ENCODE assay signal across 17 cellular contexts in genomic region chr3:139537795-139538538, GRCh38. TPM values are rescaled to one million over a fixed set of nuclear protein-coding genes. Genes with fewer than 3 reads are reported as not detected.
DNase-seq lines count a peak whose midpoint lies in the region; ATAC-seq, FAIRE-seq and TF ChIP-seq lines count a peak whose summit lies in the region.
"Had no signal": no experiment of that assay in that cellular context is flagged by ENCODE, and none has a peak within 500 bp of the region (broad histone marks: within the 10 kb centered on the region; RNA-seq: fewer than 3 reads in every experiment).

No MANE protein-coding gene starts in this region.

- H3K9ac ChIP-seq in KMS-11 (no peak overlapping the region; the same call in 1 of the 2 replicates), astrocyte (ENCODE audit: low read length) (peak overlapping the region; percentile 96), iPS-18a (ENCODE audit: low read length) (no peak overlapping the region)
- H3K9ac ChIP-seq: BLaER1 had no signal

- H3K9me3 Mint-ChIP-seq in astrocyte (ENCODE audit: unreplicated experiment), result peaks cover 19% of the 10 kb centered on the region
- H3K9me3 Mint-ChIP-seq: activated CD4-positive, alpha-beta memory T cell treated with anti-CD3 and anti-CD28 coated beads for 36 hours; central memory CD8-positive, alpha-beta T cell; stimulated activated naive B cell treated with anti-CD40 and anti-IgM and Interleukin-4, amounts not matched to agents 10 μg/mL and 1 μg/mL and 100 μg/mL, for 72 hours had no signal

- peak overlapping the region; percentile 9 for H3K27ac Mint-ChIP-seq in astrocyte (ENCODE audit: unreplicated experiment)
- H3K27ac Mint-ChIP-seq: activated CD4-positive, alpha-beta memory T cell treated with anti-CD3 and anti-CD28 coated beads for 36 hours; stimulated activated naive B cell treated with anti-CD40 and anti-IgM and Interleukin-4, amounts not matched to agents 10 μg/mL and 1 μg/mL and 100 μg/mL, for 72 hours had no signal

- no peak for FAIRE-seq in astrocyte (lab: Jason Lieb, UNC)

- 90 to 91% methylated on average over 3 of the region's 3 CpGs for WGBS in sigmoid colon, 2 donors

- DNase-seq in astrocyte (ENCODE audit: low read depth) (no peak), sigmoid colon (no peak), GM19240 (ENCODE audit: insufficient read length, low spot score) (no peak), retina (no peak)
- DNase-seq: activated CD4-positive, alpha-beta memory T cell treated with anti-CD3 and anti-CD28 coated beads for 36 hours; activated effector memory CD4-positive, alpha-beta T cell treated with anti-CD3 and anti-CD28 coated beads, Interleukin-2, amount 50 U/mL, for 16 hours; NCI-H1930; SHP77; stimulated activated CD4-positive, alpha-beta T cell treated with anti-CD3 and anti-CD28 coated beads, Interleukin-4, amount 100 ng/mL, for 4 hours; stimulated activated naive B cell treated with anti-CD40 and anti-IgM and Interleukin-4, amounts not matched to agents 10 μg/mL and 1 μg/mL and 100 μg/mL, for 72 hours had no signal

- no peak for TF ChIP-seq EP300 in sigmoid colon (IDR thresholded peaks at IDR 0.05)

- H3K9me3 ChIP-seq in astrocyte (ENCODE audit: insufficient read depth, low read depth, low read length) (no peaks in the 10 kb centered on the region), iPS-18a (ENCODE audit: control insufficient read depth, low read depth, low read length) (no peaks in the 10 kb centered on the region), sigmoid colon (no peaks in the 10 kb centered on the region)
- H3K9me3 ChIP-seq: BLaER1 had no signal

- H2AFZ ChIP-seq in KMS-11 (ENCODE audit: low read depth) (no peak overlapping the region; the same call in 1 of the 2 replicates), astrocyte (ENCODE audit: low read depth, low read length) (no peak overlapping the region)

- no peak for TF ChIP-seq POLR2A in sigmoid colon (IDR thresholded peaks at IDR 0.05)

- H3K4me1 ChIP-seq in KMS-11 (ENCODE audit: low read depth, poor library complexity, severe bottlenecking), result peaks cover 90% of the 10 kb centered on the region
- peaks cover 71% of the 10 kb centered on the region for H3K4me1 ChIP-seq in astrocyte (ENCODE audit: insufficient read depth, low read length)
- peaks cover 35% of the 10 kb centered on the region for H3K4me1 ChIP-seq in iPS-18a (ENCODE audit: control insufficient read depth, low read depth, low read length)
- H3K4me1 ChIP-seq in sigmoid colon, result peaks cover 0 to 59% (median 48%) of the 10 kb centered on the region in 4 donors

- H3K36me3 Mint-ChIP-seq in astrocyte (ENCODE audit: low read depth, unreplicated experiment), result peaks cover 12% of the 10 kb centered on the region
- H3K36me3 Mint-ChIP-seq: activated CD4-positive, alpha-beta memory T cell treated with anti-CD3 and anti-CD28 coated beads for 36 hours; stimulated activated naive B cell treated with anti-CD40 and anti-IgM and Interleukin-4, amounts not matched to agents 10 μg/mL and 1 μg/mL and 100 μg/mL, for 72 hours had no signal

- H3K4me1 Mint-ChIP-seq in astrocyte (ENCODE audit: low read depth, unreplicated experiment), result peaks cover 30% of the 10 kb centered on the region
- H3K4me1 Mint-ChIP-seq: central memory CD8-positive, alpha-beta T cell; stimulated activated naive B cell treated with anti-CD40 and anti-IgM and Interleukin-4, amounts not matched to agents 10 μg/mL and 1 μg/mL and 100 μg/mL, for 72 hours had no signal

- TF ChIP-seq CTCF in KMS-11 (conservative IDR thresholded peaks at IDR 0.05; ENCODE audit: low read depth, low read length) (no peak), astrocyte (IDR thresholded peaks at IDR 0.05; ENCODE audit: insufficient read depth, low read depth, low read length) (no peak), sigmoid colon (IDR thresholded peaks at IDR 0.05) (no peak)

- H3K27me3 Mint-ChIP-seq in astrocyte (ENCODE audit: low read depth, unreplicated experiment), result peaks cover 8% of the 10 kb centered on the region

- H3K79me2 ChIP-seq in KMS-11 (ENCODE audit: insufficient read depth, low read depth) (no peaks in the 10 kb centered on the region), astrocyte (ENCODE audit: insufficient read depth, low read length) (peaks cover 68% of the 10 kb centered on the region)

- H3K27me3 ChIP-seq in KMS-11 (ENCODE audit: insufficient read depth, low read depth), result no peaks in the 10 kb centered on the region
- H3K27me3 ChIP-seq in astrocyte (ENCODE audit: insufficient read depth, low read length), result no peaks in the 10 kb centered on the region
- peaks cover 36% of the 10 kb centered on the region for H3K27me3 ChIP-seq in iPS-18a (ENCODE audit: control insufficient read depth, insufficient read depth, low read length)
- H3K27me3 ChIP-seq in sigmoid colon, result no peaks in the 10 kb centered on the region

- no peak overlapping the region for H3K4me3 ChIP-seq in KMS-11 (IDR thresholded peaks at IDR 0.05; ENCODE audit: insufficient read depth, low read depth, low read length)
- peak overlapping the region; percentile 77 for H3K4me3 ChIP-seq in astrocyte (ENCODE audit: insufficient read depth, low read depth, low read length)
- H3K4me3 ChIP-seq in iPS-18a (ENCODE audit: low read length), result peak overlapping the region; percentile 83
- H3K4me3 ChIP-seq in sigmoid colon, result no peak overlapping the region
- H3K4me3 ChIP-seq: BLaER1 had no signal

- intact Hi-C loops in sigmoid colon (cut with DNase I), result loop anchor here (10.0 kb wide), 1 partner anchor 137 kb away; the partner anchor contains the start of gene NMNAT3

- H3K4me2 ChIP-seq in KMS-11 (peak overlapping the region; percentile 99), astrocyte (ENCODE audit: low read length) (peak overlapping the region; percentile 95)

- no peak for ATAC-seq in GM18858 (IDR thresholded peaks at IDR 0.05; ENCODE audit: unreplicated experiment)
- ATAC-seq in HG02852 (IDR thresholded peaks at IDR 0.05; ENCODE audit: unreplicated experiment), result no peak
- ATAC-seq: stimulated activated naive B cell treated with anti-CD40 and anti-IgM and Interleukin-4, amounts not matched to agents 10 μg/mL and 1 μg/mL and 100 μg/mL, for 72 hours had no signal

- H4K20me1 ChIP-seq in KMS-11 (ENCODE audit: insufficient read depth) (no peaks in the 10 kb centered on the region), astrocyte (ENCODE audit: insufficient read depth, low read length) (peaks cover 8% of the 10 kb centered on the region)
- H4K20me1 ChIP-seq: BLaER1 had no signal

- H3K27ac ChIP-seq in KMS-11, result peak overlapping the region; percentile 96
- H3K27ac ChIP-seq in astrocyte (ENCODE audit: low read depth, low read length), result peak overlapping the region; percentile 95
- H3K27ac ChIP-seq in iPS-18a (ENCODE audit: low read length), result no peak overlapping the region
- H3K27ac ChIP-seq in sigmoid colon, result peak overlapping the region; percentile 62 to 77 (median 70)
- H3K27ac ChIP-seq: BLaER1 had no signal

- H3K36me3 ChIP-seq in KMS-11 (ENCODE audit: insufficient read depth) (no peaks in the 10 kb centered on the region), astrocyte (ENCODE audit: insufficient read depth, low read length) (peaks cover 16% of the 10 kb centered on the region), iPS-18a (ENCODE audit: control insufficient read depth, low read depth, low read length) (no peaks in the 10 kb centered on the region), sigmoid colon (no peaks in the 10 kb centered on the region)
- H3K36me3 ChIP-seq: BLaER1 had no signal

- H3K4me3 Mint-ChIP-seq in astrocyte (ENCODE audit: unreplicated experiment), result peak overlapping the region; percentile 73
- H3K4me3 Mint-ChIP-seq: activated CD4-positive, alpha-beta memory T cell treated with anti-CD3 and anti-CD28 coated beads for 36 hours; central memory CD8-positive, alpha-beta T cell; stimulated activated naive B cell treated with anti-CD40 and anti-IgM and Interleukin-4, amounts not matched to agents 10 μg/mL and 1 μg/mL and 100 μg/mL, for 72 hours had no signal

RNA-seq across cellular contexts. Expression of gene RBP1, which starts 1.6 kb away (rescaled TPM):
- total RNA-seq in astrocyte, result 19.2 and 27.8 TPM in 2 replicates
- total RNA-seq in sigmoid colon, result 10 to 100 TPM in 3 of 4 donors, 1 to 10 TPM in 1; 7.5 to 32.7 (median 10.5) TPM
- 10 to 100 TPM; 15.4 to 17.8 (median 16.8) TPM for polyA plus RNA-seq in sigmoid colon
- total RNA-seq: activated CD4-positive, alpha-beta memory T cell treated with anti-CD3 and anti-CD28 coated beads for 36 hours; LHCN-M2 had no signal

Comparison
In these comparisons a context has a peak if more than half of its experiments do, and no peak if none do; other contexts are left out.
1. H3K4me3 ChIP-seq: peak in astrocyte (single experiment) and iPS-18a (single experiment); none in KMS-11 (single experiment) and sigmoid colon (0 of 4).